ENCODE assay signal across 8 cellular contexts in genomic region chr2:201120500-201120899, GRCh38. TPM values are rescaled to one million over a fixed set of nuclear protein-coding genes. Genes with fewer than 3 reads are reported as not detected.
DNase-seq lines count a peak whose midpoint lies in the region; ATAC-seq and TF ChIP-seq lines count a peak whose summit lies in the region.

No MANE protein-coding gene starts in this region.

- no peaks in the 10 kb centered on the region for H3K9me3 ChIP-seq in skeletal muscle satellite cell (replicated peaks; ENCODE audit: low read length)

- H3K36me3 ChIP-seq in skeletal muscle satellite cell (ENCODE audit: insufficient read depth, low read length): peaks cover 10% of the 10 kb centered on the region

- peak overlapping the region; percentile 99 for H3K27ac ChIP-seq in epithelial cell of prostate

- H3K9ac ChIP-seq in skeletal muscle satellite cell (ENCODE audit: low read depth, low read length): peak overlapping the region; percentile 93

- TF ChIP-seq CTCF in GM12865 (IDR thresholded peaks at IDR 0.05; ENCODE audit: insufficient read depth, low read depth, low read length, missing control alignments): no peak

- H3K4me2 ChIP-seq in skeletal muscle satellite cell (ENCODE audit: low read length): peak overlapping the region; percentile 89

- DNase-seq in GM12865 (ENCODE audit: low read depth) (no peak), OCI-M2 (lab: John Stamatoyannopoulos, UW; ENCODE audit: unreplicated experiment) (peak; percentile 11), epithelial cell of prostate (ENCODE audit: low read depth, low spot score) (no peak), RPMI8226 (no peak), AG08395 (ENCODE audit: low spot score) (no peak)

- H3K27me3 ChIP-seq in skeletal muscle satellite cell (ENCODE audit: control insufficient read depth, insufficient read depth, low read length): no peaks in the 10 kb centered on the region

- H3K4me1 ChIP-seq in skeletal muscle satellite cell (ENCODE audit: control insufficient read depth, insufficient read depth, low read length): peaks cover 60% of the 10 kb centered on the region

- ATAC-seq in GM21529 (IDR thresholded peaks at IDR 0.05; ENCODE audit: unreplicated experiment) (no peak), GM19455 (IDR thresholded peaks at IDR 0.05; ENCODE audit: unreplicated experiment) (no peak)

- H3K4me3 ChIP-seq in GM12865 (ENCODE audit: low read depth, low read length): peak overlapping the region; percentile 88
- H3K4me3 ChIP-seq in skeletal muscle satellite cell (ENCODE audit: low read length): peak overlapping the region; percentile 75

RNA-seq across cellular contexts. Expression of gene CFLAR, which starts 4.5 kb away (rescaled TPM):
- total RNA-seq in skeletal muscle satellite cell (2012; rRNA removed): 72.1 and 75.3 TPM in 2 replicates

RNA-seq across cellular contexts. Expression of gene NDUFB3, which starts 48.7 kb away (rescaled TPM):
- 62.9 and 96.6 TPM in 2 replicates for total RNA-seq in skeletal muscle satellite cell (2012; rRNA removed)

RNA-seq across cellular contexts. Expression of gene HYCC2, which starts 49.0 kb away (rescaled TPM):
- 8.1 and 8.7 TPM in 2 replicates for total RNA-seq in skeletal muscle satellite cell (2012; rRNA removed)
